In genomic region chr2:26536371-26537068, GRCh38 we compare ENCODE assay signal across 20 cellular contexts. TPM values are rescaled to one million over a fixed set of nuclear protein-coding genes. Genes with fewer than 3 reads are reported as not detected.
"Had no signal": no experiment of that assay in that cellular context is flagged by ENCODE, and none has a peak within 500 bp of the region (broad histone marks: within the 10 kb centered on the region; RNA-seq: fewer than 3 reads in every experiment).

No MANE protein-coding gene starts in this region.

- H3K4me3 Mint-ChIP-seq: activated CD4-positive, alpha-beta memory T cell treated with anti-CD3 and anti-CD28 coated beads, Interleukin-2, amount 10 ng/mL, durations not matched to agents 7 days and 5 days; activated CD8-positive, alpha-beta memory T cell treated with anti-CD3 and anti-CD28 coated beads, Interleukin-2, amount 10 ng/mL, durations not matched to agents 7 days and 5 days; T-cell; WTC11 had no signal

- H3K4me1 ChIP-seq: right lobe of liver had no signal

- FAIRE-seq: colon, keratinocyte had no signal

- H3K27ac ChIP-seq: cardiac muscle cell, dorsolateral prefrontal cortex, ovary, right lobe of liver had no signal

- H3K36me3 Mint-ChIP-seq: activated CD8-positive, alpha-beta memory T cell treated with anti-CD3 and anti-CD28 coated beads, Interleukin-2, amount 10 ng/mL, durations not matched to agents 7 days and 5 days; T-cell; WTC11 had no signal

- H3K27me3 Mint-ChIP-seq: T-cell had no signal

- H3K27me3 ChIP-seq: cardiac muscle cell, ovary, right lobe of liver had no signal

- DNase-seq: activated CD4-positive, alpha-beta memory T cell treated with anti-CD3 and anti-CD28 coated beads, Interleukin-2, amount 10 ng/mL, durations not matched to agents 7 days and 5 days; activated CD4-positive, alpha-beta T cell treated with anti-CD3 and anti-CD28 coated beads for 4 hours; activated CD8-positive, alpha-beta memory T cell treated with anti-CD3 and anti-CD28 coated beads, Interleukin-2, amount 10 ng/mL, durations not matched to agents 7 days and 5 days; activated naive CD4-positive, alpha-beta T cell treated with anti-CD3 and anti-CD28 coated beads, Interleukin-2, amount 50 U/mL, for 16 hours; erythroblast; foreskin melanocyte; hypothalamus; mammary epithelial cell; stimulated activated naive CD8-positive, alpha-beta T cell treated with anti-CD3 and anti-CD28 coated beads, Interleukin-15, Interleukin-2, amounts not matched to agents 100 U/mL and 50 U/mL, for 24 hours; T-cell; trophoblast cell had no signal

- H3K36me3 ChIP-seq: cardiac muscle cell, ovary, right lobe of liver had no signal

- H3K27ac Mint-ChIP-seq: activated CD4-positive, alpha-beta memory T cell treated with anti-CD3 and anti-CD28 coated beads, Interleukin-2, amount 10 ng/mL, durations not matched to agents 7 days and 5 days; activated CD8-positive, alpha-beta memory T cell treated with anti-CD3 and anti-CD28 coated beads, Interleukin-2, amount 10 ng/mL, durations not matched to agents 7 days and 5 days; activated T-helper 2 cell treated with anti-CD3 and anti-CD28 coated beads, Interferon-gamma antibody, Interleukin-2, Interleukin-4, amounts not matched to agents 10 μg/mL and 5 μg/mL and 100 μg/mL, durations not matched to agents 14 hours and 24 hours and 36 hours; T-cell; WTC11 had no signal

- H3K4me1 Mint-ChIP-seq: activated CD4-positive, alpha-beta memory T cell treated with anti-CD3 and anti-CD28 coated beads, Interleukin-2, amount 10 ng/mL, durations not matched to agents 7 days and 5 days; activated CD8-positive, alpha-beta memory T cell treated with anti-CD3 and anti-CD28 coated beads, Interleukin-2, amount 10 ng/mL, durations not matched to agents 7 days and 5 days; T-cell had no signal

- H3K9me3 Mint-ChIP-seq: activated CD4-positive, alpha-beta memory T cell treated with anti-CD3 and anti-CD28 coated beads, Interleukin-2, amount 10 ng/mL, durations not matched to agents 7 days and 5 days; activated T-helper 2 cell treated with anti-CD3 and anti-CD28 coated beads, Interferon-gamma antibody, Interleukin-2, Interleukin-4, amounts not matched to agents 10 μg/mL and 5 μg/mL and 100 μg/mL, durations not matched to agents 14 hours and 24 hours and 36 hours; T-cell; WTC11 had no signal

- H3K9me3 ChIP-seq: ovary, right lobe of liver had no signal

- H3K4me3 ChIP-seq: cardiac muscle cell, dorsolateral prefrontal cortex, ovary, right lobe of liver had no signal

RNA-seq across cellular contexts. Expression of gene OTOF, which starts 58.6 kb away (rescaled TPM):
- total RNA-seq: cardiac muscle cell, mammary epithelial cell had no signal
- polyA plus RNA-seq: cardiac muscle cell, keratinocyte, mammary epithelial cell, neural cell had no signal
